In the genomic region with DNA sequence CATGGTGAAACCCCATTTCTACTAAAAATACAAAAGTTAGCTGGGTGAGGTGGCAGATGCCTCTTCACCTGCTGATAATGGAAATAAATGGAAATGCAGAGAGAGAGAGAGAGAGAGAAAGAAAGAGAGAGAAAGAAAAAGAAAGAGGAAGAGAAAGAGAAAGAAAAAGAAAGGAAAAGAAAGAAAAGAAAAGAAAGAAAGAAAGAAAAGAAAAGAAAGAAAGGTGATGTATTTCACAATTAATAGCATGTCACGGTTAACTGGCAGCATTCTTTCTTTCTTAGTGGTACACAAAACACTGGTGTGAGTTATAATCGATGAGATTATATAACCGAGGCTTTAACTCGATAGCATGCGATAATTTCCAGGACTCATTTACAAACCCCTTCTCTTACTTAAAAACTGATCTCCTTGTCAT, we compare ENCODE assay signal across 1 cellular context.
TF ChIP-seq lines count a peak whose summit lies in the region.

No MANE protein-coding gene starts in this region.

TF ChIP-seq in neural cell, 6 proteins besides CTCF, POLR2A, EP300 and RAD21:
- TF ChIP-seq, protein P1, sequence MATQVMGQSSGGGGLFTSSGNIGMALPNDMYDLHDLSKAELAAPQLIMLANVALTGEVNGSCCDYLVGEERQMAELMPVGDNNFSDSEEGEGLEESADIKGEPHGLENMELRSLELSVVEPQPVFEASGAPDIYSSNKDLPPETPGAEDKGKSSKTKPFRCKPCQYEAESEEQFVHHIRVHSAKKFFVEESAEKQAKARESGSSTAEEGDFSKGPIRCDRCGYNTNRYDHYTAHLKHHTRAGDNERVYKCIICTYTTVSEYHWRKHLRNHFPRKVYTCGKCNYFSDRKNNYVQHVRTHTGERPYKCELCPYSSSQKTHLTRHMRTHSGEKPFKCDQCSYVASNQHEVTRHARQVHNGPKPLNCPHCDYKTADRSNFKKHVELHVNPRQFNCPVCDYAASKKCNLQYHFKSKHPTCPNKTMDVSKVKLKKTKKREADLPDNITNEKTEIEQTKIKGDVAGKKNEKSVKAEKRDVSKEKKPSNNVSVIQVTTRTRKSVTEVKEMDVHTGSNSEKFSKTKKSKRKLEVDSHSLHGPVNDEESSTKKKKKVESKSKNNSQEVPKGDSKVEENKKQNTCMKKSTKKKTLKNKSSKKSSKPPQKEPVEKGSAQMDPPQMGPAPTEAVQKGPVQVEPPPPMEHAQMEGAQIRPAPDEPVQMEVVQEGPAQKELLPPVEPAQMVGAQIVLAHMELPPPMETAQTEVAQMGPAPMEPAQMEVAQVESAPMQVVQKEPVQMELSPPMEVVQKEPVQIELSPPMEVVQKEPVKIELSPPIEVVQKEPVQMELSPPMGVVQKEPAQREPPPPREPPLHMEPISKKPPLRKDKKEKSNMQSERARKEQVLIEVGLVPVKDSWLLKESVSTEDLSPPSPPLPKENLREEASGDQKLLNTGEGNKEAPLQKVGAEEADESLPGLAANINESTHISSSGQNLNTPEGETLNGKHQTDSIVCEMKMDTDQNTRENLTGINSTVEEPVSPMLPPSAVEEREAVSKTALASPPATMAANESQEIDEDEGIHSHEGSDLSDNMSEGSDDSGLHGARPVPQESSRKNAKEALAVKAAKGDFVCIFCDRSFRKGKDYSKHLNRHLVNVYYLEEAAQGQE (IDR thresholded peaks at IDR 0.05; ENCODE audit: borderline replicate concordance), result no peak
- TF ChIP-seq POLR2AphosphoS5 (IDR thresholded peaks at IDR 0.05) (no peak), SMC3 (conservative IDR thresholded peaks at IDR 0.05; ENCODE audit: poor library complexity) (no peak), TAF1 (IDR thresholded peaks at IDR 0.05; ENCODE audit: low read depth) (no peak), EZH2 (IDR thresholded peaks at IDR 0.05; ENCODE audit: borderline replicate concordance, insufficient read depth, low read length, poor library complexity, severe bottlenecking) (no peak), MXI1 (conservative IDR thresholded peaks at IDR 0.05; ENCODE audit: poor library complexity, severe bottlenecking) (no peak)
